Comparison of ENCODE assay signal across 19 cellular contexts in the genomic region with DNA sequence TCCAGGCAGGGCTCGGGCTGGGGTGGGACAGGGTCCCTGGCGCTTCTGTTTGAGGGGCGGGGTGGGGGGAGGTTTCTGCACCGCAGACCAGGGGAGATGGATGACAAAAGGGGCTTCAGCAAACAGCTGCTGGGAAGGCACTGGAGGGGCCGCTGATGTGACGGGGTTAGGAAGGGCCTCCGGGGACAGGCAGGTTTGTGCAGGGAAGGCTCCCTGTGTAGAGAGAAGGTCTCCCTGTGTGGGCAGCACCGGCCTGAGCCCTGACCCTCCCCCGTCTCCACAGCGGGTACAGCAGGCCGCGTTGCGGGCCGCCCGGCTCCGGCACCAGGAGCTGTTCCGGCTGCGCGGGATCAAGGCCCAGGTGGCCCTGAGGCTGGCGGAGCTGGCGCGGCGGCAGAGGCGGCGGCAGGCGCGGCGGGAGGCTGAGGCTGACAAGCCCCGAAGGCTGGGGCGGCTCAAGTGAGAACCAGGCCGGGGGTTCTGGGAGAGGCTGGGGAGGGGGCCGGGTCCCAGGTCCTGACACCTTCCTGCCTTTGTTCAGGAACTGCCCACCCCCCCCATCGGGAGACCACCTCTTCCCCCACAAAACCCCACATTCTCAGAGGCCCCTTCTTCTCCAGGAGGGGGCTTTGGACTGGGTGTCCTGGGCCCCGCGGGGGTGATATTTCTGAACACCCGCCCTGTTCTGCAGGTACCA. TPM values are rescaled to one million over a fixed set of nuclear protein-coding genes. Genes with fewer than 3 reads are reported as not detected.
A peak's percentile ranks its signal among the peaks of the same experiment; 100 is the strongest.
DNase-seq lines count a peak whose midpoint lies in the region; ATAC-seq and TF ChIP-seq lines count a peak whose summit lies in the region.
"Had no signal": no experiment of that assay in that cellular context is flagged by ENCODE, and none has a peak within 500 bp of the region (broad histone marks: within the 10 kb centered on the region; RNA-seq: fewer than 3 reads in every experiment).

No MANE protein-coding gene starts in this region.

- WGBS in aorta, 2 donors: 87 to 89% methylated on average over 27 to 36 of the region's 36 CpGs

- H3K27ac Mint-ChIP-seq in natural killer cell treated with Interleukin-12 subunit alpha and Interleukin-12 subunit beta and Interleukin-15 and Interleukin-18, amount 100 ng/mL, for 72 hours: no peak overlapping the region
- peak overlapping the region in 1 of 7 donors; percentile 20 for H3K27ac Mint-ChIP-seq in CD14-positive monocyte

- H3K27me3 ChIP-seq in aorta (ENCODE audit: control insufficient read depth in 1 of 2, insufficient read depth in 2 of 2, low read length in 1 of 2): no peaks in the 10 kb centered on the region

- DNase-seq in Right ventricle myocardium inferior (ENCODE audit: missing footprints) (peak; percentile 55), Right ventricle myocardium superior (no peak), CD14-positive monocyte (ENCODE audit: low spot score) (no peak), aorta (no peak)
- DNase-seq in natural killer cell treated with Interleukin-12 subunit alpha and Interleukin-12 subunit beta and Interleukin-15 and Interleukin-18, amount 100 ng/mL, for 72 hours (ENCODE audit: low spot score): peak; percentile 55
- DNase-seq: 8988T; AML-193; C1 segment of cervical spinal cord; CD4-positive, alpha-beta memory T cell; DMS153; DND-41; GDM1; GOT3; KBM-7 had no signal

- no peak overlapping the region for H3K4me3 ChIP-seq in aorta (ENCODE audit: low read length in 2 of 2)
- H3K4me3 ChIP-seq: HAP-1 had no signal

- no peaks in the 10 kb centered on the region for H3K27me3 Mint-ChIP-seq in natural killer cell treated with Interleukin-12 subunit alpha and Interleukin-12 subunit beta and Interleukin-15 and Interleukin-18, amount 100 ng/mL, for 72 hours
- H3K27me3 Mint-ChIP-seq in CD14-positive monocyte (ENCODE audit: low read depth in 3 of 3): peaks cover 0 to 1% (median 0%) of the 10 kb centered on the region in 3 donors
- H3K27me3 Mint-ChIP-seq: CD4-positive, alpha-beta memory T cell had no signal

- no peak overlapping the region for H3K4me3 Mint-ChIP-seq in natural killer cell treated with Interleukin-12 subunit alpha and Interleukin-12 subunit beta and Interleukin-15 and Interleukin-18, amount 100 ng/mL, for 72 hours
- no peak overlapping the region for H3K4me3 Mint-ChIP-seq in CD14-positive monocyte
- H3K4me3 Mint-ChIP-seq: CD4-positive, alpha-beta memory T cell had no signal

- peaks cover 14% of the 10 kb centered on the region for H3K36me3 Mint-ChIP-seq in natural killer cell treated with Interleukin-12 subunit alpha and Interleukin-12 subunit beta and Interleukin-15 and Interleukin-18, amount 100 ng/mL, for 72 hours
- peaks cover 76 to 95% of the 10 kb centered on the region in 2 donors for H3K36me3 Mint-ChIP-seq in CD14-positive monocyte

- H3K27ac ChIP-seq in KOPT-K1 (ENCODE audit: low read depth, low read length, poor library complexity, severe bottlenecking) (peak overlapping the region; percentile 98), aorta (ENCODE audit: low read depth in 1 of 2, low read length in 2 of 2) (no peak overlapping the region)
- H3K27ac ChIP-seq: HL-60 had no signal

- intact Hi-C loops in Right ventricle myocardium inferior (cut with DNase I) (no loop called here), Right ventricle myocardium superior (cut with DNase I) (no loop called here), CD14-positive monocyte (cut with micrococcal nuclease) (no loop called here), aorta (cut with DNase I) (no loop called here)

- no peaks in the 10 kb centered on the region for H3K4me1 ChIP-seq in aorta (ENCODE audit: control insufficient read depth in 1 of 2, insufficient read depth in 2 of 2, low read length in 2 of 2)
- H3K4me1 ChIP-seq: HAP-1 had no signal

- TF ChIP-seq CTCF in CD14-positive monocyte (IDR thresholded peaks at IDR 0.05): no peak

- H3K36me3 ChIP-seq in KOPT-K1 (ENCODE audit: insufficient read depth, low read length) (peaks cover 98% of the 10 kb centered on the region), aorta (ENCODE audit: control insufficient read depth in 1 of 2, insufficient read depth in 2 of 2, low read length in 1 of 2) (peaks cover 0 to 17% of the 10 kb centered on the region in 2 donors)

- no peaks in the 10 kb centered on the region for H3K9me3 Mint-ChIP-seq in natural killer cell treated with Interleukin-12 subunit alpha and Interleukin-12 subunit beta and Interleukin-15 and Interleukin-18, amount 100 ng/mL, for 72 hours
- H3K9me3 Mint-ChIP-seq in CD14-positive monocyte: peaks cover 0 to 8% (median 4%) of the 10 kb centered on the region in 7 donors

- H3K9me3 ChIP-seq in KOPT-K1 (ENCODE audit: insufficient read depth, low read length, poor library complexity, severe bottlenecking) (no peaks in the 10 kb centered on the region), aorta (ENCODE audit: control insufficient read depth, low read length) (no peaks in the 10 kb centered on the region)
- H3K9me3 ChIP-seq: HAP-1 had no signal

- no peak for ATAC-seq in Right ventricle myocardium inferior
- ATAC-seq in Right ventricle myocardium superior (ENCODE audit: poor library complexity): no peak
- no peak for ATAC-seq in natural killer cell treated with Interleukin-12 subunit alpha and Interleukin-12 subunit beta and Interleukin-15 and Interleukin-18, amount 100 ng/mL, for 72 hours
- ATAC-seq in HG03565 (IDR thresholded peaks at IDR 0.05; ENCODE audit: unreplicated experiment): no peak
- ATAC-seq in aorta (ENCODE audit: low FRiP score): no peak

- peaks cover 0 to 7% of the 10 kb centered on the region in 2 donors for H3K4me1 Mint-ChIP-seq in natural killer cell treated with Interleukin-12 subunit alpha and Interleukin-12 subunit beta and Interleukin-15 and Interleukin-18, amount 100 ng/mL, for 72 hours (ENCODE audit: low read depth in 2 of 2)
- no peaks in the 10 kb centered on the region for H3K4me1 Mint-ChIP-seq in CD14-positive monocyte

RNA-seq across cellular contexts. Expression of a gene that starts 9.9 kb away (rescaled TPM):
- total RNA-seq in Right ventricle myocardium inferior (172 TPM), Right ventricle myocardium superior (153 TPM), aorta (100 to 1,000 TPM; 214 to 319 TPM)
- total RNA-seq in natural killer cell treated with Interleukin-12 subunit alpha and Interleukin-12 subunit beta and Interleukin-15 and Interleukin-18, amount 100 ng/mL, for 72 hours: 100 to 1,000 TPM; 180 to 213 TPM
- polyA plus RNA-seq in CD14-positive monocyte (10 to 100 TPM; 47.5 to 70.4 TPM), aorta (100 to 1,000 TPM; 446 to 680 TPM)

RNA-seq across cellular contexts. Expression of a gene that starts 23.3 kb away (rescaled TPM):
- 1,425 TPM for total RNA-seq in Right ventricle myocardium inferior
- total RNA-seq in Right ventricle myocardium superior: 1,241 TPM
- 100 to 1,000 TPM in 1 of 2 donors, 10 to 100 TPM in 1; 68.9 to 118 TPM for total RNA-seq in natural killer cell treated with Interleukin-12 subunit alpha and Interleukin-12 subunit beta and Interleukin-15 and Interleukin-18, amount 100 ng/mL, for 72 hours
- polyA plus RNA-seq in CD14-positive monocyte: 100 to 1,000 TPM; 171 to 204 TPM
- total RNA-seq in aorta: 100 to 1,000 TPM; 319 to 453 TPM
- 1,000 to 10,000 TPM; 1,063 to 1,551 TPM for polyA plus RNA-seq in aorta

RNA-seq across cellular contexts. Expression of a gene that starts 42.0 kb away (rescaled TPM):
- 60.5 TPM for total RNA-seq in Right ventricle myocardium inferior
- total RNA-seq in Right ventricle myocardium superior: 45.2 TPM
- total RNA-seq in natural killer cell treated with Interleukin-12 subunit alpha and Interleukin-12 subunit beta and Interleukin-15 and Interleukin-18, amount 100 ng/mL, for 72 hours: not detected
- not detected for polyA plus RNA-seq in CD14-positive monocyte
- total RNA-seq in aorta: 100 to 1,000 TPM; 170 to 189 TPM
- polyA plus RNA-seq in aorta: 100 to 1,000 TPM in 1 of 2 donors, 10 to 100 TPM in 1; 38.4 to 121 TPM
- total RNA-seq: CD4-positive, alpha-beta memory T cell had no signal
- polyA plus RNA-seq: CD4-positive, alpha-beta memory T cell had no signal

RNA-seq across cellular contexts. Expression of a gene that starts 49.1 kb away (rescaled TPM):
- total RNA-seq in Right ventricle myocardium inferior (not detected), Right ventricle myocardium superior (not detected), aorta (not detected)
- total RNA-seq in natural killer cell treated with Interleukin-12 subunit alpha and Interleukin-12 subunit beta and Interleukin-15 and Interleukin-18, amount 100 ng/mL, for 72 hours: not detected
- polyA plus RNA-seq in CD14-positive monocyte (not detected), aorta (not detected)
- total RNA-seq: CD4-positive, alpha-beta memory T cell; LHCN-M2 had no signal
- polyA plus RNA-seq: CD4-positive, alpha-beta memory T cell had no signal

Comparison
In these comparisons a context has a peak if more than half of its experiments do, and no peak if none do; other contexts are left out.
1. DNase-seq: peak in Right ventricle myocardium inferior (single experiment) and natural killer cell treated with Interleukin-12 subunit alpha and Interleukin-12 subunit beta and Interleukin-15 and Interleukin-18, amount 100 ng/mL, for 72 hours (single experiment); none in Right ventricle myocardium superior (single experiment), CD14-positive monocyte (single experiment) and aorta (0 of 2).
2. RNA of a gene that starts 42.0 kb away (total RNA-seq): 170 to 189 TPM in aorta, 60.5 TPM in Right ventricle myocardium inferior (single experiment) and 45.2 TPM in Right ventricle myocardium superior (single experiment); not detected in natural killer cell treated with Interleukin-12 subunit alpha and Interleukin-12 subunit beta and Interleukin-15 and Interleukin-18, amount 100 ng/mL, for 72 hours; every median in the first group is over 10 times any median in the second.